Comparison of ENCODE assay signal across 1 cellular context in the genomic region with DNA sequence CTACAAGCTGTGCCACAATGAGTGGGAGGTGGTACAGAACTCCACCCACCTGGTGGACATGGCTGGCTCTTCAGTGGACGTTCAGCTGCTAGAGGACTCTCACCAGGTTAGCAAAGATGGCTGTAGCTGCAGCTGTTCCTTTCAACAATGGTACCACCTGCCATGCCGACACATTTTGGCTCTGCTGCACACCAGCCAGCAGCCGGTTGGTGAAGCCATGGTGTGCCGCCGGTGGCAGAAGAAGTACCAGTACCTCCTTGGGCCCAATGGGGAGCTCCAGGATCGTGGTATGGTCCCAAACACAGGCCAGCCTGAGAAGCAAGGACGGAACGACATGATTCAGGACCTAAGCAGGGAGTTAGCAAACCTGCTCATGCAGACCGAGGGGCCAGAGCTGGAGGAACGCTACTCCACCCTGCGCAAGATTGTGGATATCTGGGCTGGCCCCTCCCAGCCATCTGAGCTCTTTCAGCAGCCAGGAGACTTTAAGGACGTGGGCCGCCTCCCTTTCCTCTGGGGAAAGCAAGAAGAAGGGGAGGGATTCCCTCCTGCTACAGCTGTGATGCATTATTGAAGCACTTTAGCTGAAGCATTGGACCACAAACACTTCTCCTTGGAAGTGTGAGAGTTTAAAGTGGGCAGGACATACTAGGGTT.
A peak's percentile ranks its signal among the peaks of the same experiment; 100 is the strongest.
TF ChIP-seq lines count a peak whose summit lies in the region.

No MANE protein-coding gene starts in this region.

TF ChIP-seq in K562, 482 proteins besides CTCF, POLR2A, EP300 and RAD21 (continues in another document):
- no peak for TF ChIP-seq STAT5A (IDR thresholded peaks at IDR 0.05; ENCODE audit: borderline replicate concordance, low read length)
- no peak for TF ChIP-seq ESRRB (CRISPR knock-in tag; IDR thresholded peaks at IDR 0.05; ENCODE audit: borderline replicate concordance)
- TF ChIP-seq FOS (IDR thresholded peaks at IDR 0.05; ENCODE audit: extremely low read depth, insufficient read length), result no peak
- TF ChIP-seq ZNF324 (CRISPR knock-in tag; IDR thresholded peaks at IDR 0.05), result no peak
- no peak for TF ChIP-seq ATF1 (CRISPR knock-in tag; IDR thresholded peaks at IDR 0.05)
- peak; percentile 12; the same call in 1 of the 2 replicates for TF ChIP-seq ATF1 (tag; IDR thresholded peaks at IDR 0.05)
- TF ChIP-seq, protein P1, sequence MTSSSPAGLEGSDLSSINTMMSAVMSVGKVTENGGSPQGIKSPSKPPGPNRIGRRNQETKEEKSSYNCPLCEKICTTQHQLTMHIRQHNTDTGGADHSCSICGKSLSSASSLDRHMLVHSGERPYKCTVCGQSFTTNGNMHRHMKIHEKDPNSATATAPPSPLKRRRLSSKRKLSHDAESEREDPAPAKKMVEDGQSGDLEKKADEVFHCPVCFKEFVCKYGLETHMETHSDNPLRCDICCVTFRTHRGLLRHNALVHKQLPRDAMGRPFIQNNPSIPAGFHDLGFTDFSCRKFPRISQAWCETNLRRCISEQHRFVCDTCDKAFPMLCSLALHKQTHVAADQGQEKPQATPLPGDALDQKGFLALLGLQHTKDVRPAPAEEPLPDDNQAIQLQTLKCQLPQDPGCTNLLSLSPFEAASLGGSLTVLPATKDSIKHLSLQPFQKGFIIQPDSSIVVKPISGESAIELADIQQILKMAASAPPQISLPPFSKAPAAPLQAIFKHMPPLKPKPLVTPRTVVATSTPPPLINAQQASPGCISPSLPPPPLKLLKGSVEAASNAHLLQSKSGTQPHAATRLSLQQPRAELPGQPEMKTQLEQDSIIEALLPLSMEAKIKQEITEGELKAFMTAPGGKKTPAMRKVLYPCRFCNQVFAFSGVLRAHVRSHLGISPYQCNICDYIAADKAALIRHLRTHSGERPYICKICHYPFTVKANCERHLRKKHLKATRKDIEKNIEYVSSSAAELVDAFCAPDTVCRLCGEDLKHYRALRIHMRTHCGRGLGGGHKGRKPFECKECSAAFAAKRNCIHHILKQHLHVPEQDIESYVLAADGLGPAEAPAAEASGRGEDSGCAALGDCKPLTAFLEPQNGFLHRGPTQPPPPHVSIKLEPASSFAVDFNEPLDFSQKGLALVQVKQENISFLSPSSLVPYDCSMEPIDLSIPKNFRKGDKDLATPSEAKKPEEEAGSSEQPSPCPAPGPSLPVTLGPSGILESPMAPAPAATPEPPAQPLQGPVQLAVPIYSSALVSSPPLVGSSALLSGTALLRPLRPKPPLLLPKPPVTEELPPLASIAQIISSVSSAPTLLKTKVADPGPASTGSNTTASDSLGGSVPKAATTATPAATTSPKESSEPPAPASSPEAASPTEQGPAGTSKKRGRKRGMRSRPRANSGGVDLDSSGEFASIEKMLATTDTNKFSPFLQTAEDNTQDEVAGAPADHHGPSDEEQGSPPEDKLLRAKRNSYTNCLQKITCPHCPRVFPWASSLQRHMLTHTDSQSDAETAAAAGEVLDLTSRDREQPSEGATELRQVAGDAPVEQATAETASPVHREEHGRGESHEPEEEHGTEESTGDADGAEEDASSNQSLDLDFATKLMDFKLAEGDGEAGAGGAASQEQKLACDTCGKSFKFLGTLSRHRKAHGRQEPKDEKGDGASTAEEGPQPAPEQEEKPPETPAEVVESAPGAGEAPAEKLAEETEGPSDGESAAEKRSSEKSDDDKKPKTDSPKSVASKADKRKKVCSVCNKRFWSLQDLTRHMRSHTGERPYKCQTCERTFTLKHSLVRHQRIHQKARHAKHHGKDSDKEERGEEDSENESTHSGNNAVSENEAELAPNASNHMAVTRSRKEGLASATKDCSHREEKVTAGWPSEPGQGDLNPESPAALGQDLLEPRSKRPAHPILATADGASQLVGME (CRISPR knock-in tag; IDR thresholded peaks at IDR 0.05), result 0 out of 2 replicates have a peak, but pooled peaks have one; percentile 30
- TF ChIP-seq NRF1 (conservative IDR thresholded peaks at IDR 0.05 in 1 of 2, IDR thresholded peaks at IDR 0.05 in 1 of 2), result peak; percentile 87 to 89
- no peak for TF ChIP-seq CHD1 (IDR thresholded peaks at IDR 0.05; ENCODE audit: low read length)
- TF ChIP-seq SAFB2 (IDR thresholded peaks at IDR 0.05; ENCODE audit: borderline replicate concordance, low read depth, low read length, severe bottlenecking), result no peak
- no peak for TF ChIP-seq CREBBP (IDR thresholded peaks at IDR 0.05; ENCODE audit: low read depth, low read length)
- peak; percentile 25; the same call in 1 of the 2 replicates for TF ChIP-seq XRCC5 (IDR thresholded peaks at IDR 0.05; ENCODE audit: low read depth, low read length)
- peak; percentile 52 for TF ChIP-seq CXXC5 (CRISPR knock-in tag; IDR thresholded peaks at IDR 0.05)
- TF ChIP-seq SMARCA4 (IDR thresholded peaks at IDR 0.05), result 0 out of 2 replicates have a peak, but pooled peaks have one; percentile 15
- TF ChIP-seq TCF3 (CRISPR knock-in tag; IDR thresholded peaks at IDR 0.05), result peak; percentile 40
- peak; percentile 13; the same call in 1 of the 2 replicates for TF ChIP-seq RB1 (IDR thresholded peaks at IDR 0.05; ENCODE audit: low read depth)
- TF ChIP-seq U2AF2 (optimal IDR thresholded peaks at IDR 0.05; ENCODE audit: low read depth, low read length), result no peak
- peak; percentile 45 for TF ChIP-seq HNRNPLL (IDR thresholded peaks at IDR 0.05; ENCODE audit: low read depth, low read length, poor library complexity, severe bottlenecking)
- TF ChIP-seq, protein P2, sequence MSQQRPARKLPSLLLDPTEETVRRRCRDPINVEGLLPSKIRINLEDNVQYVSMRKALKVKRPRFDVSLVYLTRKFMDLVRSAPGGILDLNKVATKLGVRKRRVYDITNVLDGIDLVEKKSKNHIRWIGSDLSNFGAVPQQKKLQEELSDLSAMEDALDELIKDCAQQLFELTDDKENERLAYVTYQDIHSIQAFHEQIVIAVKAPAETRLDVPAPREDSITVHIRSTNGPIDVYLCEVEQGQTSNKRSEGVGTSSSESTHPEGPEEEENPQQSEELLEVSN (IDR thresholded peaks at IDR 0.05; ENCODE audit: borderline replicate concordance in 1 of 2, extremely low read depth in 1 of 2, insufficient read depth in 1 of 2, insufficient read length in 1 of 2, low read depth in 1 of 2, low read length in 1 of 2, poor library complexity in 1 of 2, severe bottlenecking in 1 of 2), result no peak
- TF ChIP-seq ZSCAN32 (CRISPR knock-in tag; IDR thresholded peaks at IDR 0.05), result no peak
- TF ChIP-seq, protein P3, sequence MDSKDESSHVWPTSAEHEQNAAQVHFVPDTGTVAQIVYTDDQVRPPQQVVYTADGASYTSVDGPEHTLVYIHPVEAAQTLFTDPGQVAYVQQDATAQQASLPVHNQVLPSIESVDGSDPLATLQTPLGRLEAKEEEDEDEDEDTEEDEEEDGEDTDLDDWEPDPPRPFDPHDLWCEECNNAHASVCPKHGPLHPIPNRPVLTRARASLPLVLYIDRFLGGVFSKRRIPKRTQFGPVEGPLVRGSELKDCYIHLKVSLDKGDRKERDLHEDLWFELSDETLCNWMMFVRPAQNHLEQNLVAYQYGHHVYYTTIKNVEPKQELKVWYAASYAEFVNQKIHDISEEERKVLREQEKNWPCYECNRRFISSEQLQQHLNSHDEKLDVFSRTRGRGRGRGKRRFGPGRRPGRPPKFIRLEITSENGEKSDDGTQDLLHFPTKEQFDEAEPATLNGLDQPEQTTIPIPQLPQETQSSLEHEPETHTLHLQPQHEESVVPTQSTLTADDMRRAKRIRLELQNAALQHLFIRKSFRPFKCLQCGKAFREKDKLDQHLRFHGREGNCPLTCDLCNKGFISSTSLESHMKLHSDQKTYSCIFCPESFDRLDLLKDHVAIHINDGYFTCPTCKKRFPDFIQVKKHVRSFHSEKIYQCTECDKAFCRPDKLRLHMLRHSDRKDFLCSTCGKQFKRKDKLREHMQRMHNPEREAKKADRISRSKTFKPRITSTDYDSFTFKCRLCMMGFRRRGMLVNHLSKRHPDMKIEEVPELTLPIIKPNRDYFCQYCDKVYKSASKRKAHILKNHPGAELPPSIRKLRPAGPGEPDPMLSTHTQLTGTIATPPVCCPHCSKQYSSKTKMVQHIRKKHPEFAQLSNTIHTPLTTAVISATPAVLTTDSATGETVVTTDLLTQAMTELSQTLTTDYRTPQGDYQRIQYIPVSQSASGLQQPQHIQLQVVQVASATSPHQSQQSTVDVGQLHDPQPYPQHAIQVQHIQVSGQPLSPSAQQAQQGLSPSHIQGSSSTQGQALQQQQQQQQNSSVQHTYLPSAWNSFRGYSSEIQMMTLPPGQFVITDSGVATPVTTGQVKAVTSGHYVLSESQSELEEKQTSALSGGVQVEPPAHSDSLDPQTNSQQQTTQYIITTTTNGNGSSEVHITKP (IDR thresholded peaks at IDR 0.05; ENCODE audit: partially characterized antibody), result peak; percentile 45
- TF ChIP-seq, protein P4, sequence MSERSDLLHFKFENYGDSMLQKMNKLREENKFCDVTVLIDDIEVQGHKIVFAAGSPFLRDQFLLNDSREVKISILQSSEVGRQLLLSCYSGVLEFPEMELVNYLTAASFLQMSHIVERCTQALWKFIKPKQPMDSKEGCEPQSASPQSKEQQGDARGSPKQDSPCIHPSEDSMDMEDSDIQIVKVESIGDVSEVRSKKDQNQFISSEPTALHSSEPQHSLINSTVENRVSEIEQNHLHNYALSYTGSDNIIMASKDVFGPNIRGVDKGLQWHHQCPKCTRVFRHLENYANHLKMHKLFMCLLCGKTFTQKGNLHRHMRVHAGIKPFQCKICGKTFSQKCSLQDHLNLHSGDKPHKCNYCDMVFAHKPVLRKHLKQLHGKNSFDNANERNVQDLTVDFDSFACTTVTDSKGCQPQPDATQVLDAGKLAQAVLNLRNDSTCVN (CRISPR knock-in tag; IDR thresholded peaks at IDR 0.05), result no peak
- TF ChIP-seq ZNF143 (CRISPR knock-in tag; IDR thresholded peaks at IDR 0.05), result peak; percentile 37; the same call in 1 of the 2 replicates
- no peak for TF ChIP-seq BRD9 (IDR thresholded peaks at IDR 0.05; ENCODE audit: low read depth, partially characterized antibody)
- TF ChIP-seq THRAP3 (IDR thresholded peaks at IDR 0.05; ENCODE audit: borderline replicate concordance), result no peak
- TF ChIP-seq ETS2 (tag; IDR thresholded peaks at IDR 0.05; ENCODE audit: borderline replicate concordance, poor library complexity, severe bottlenecking), result no peak
- TF ChIP-seq KLF1 (tag; IDR thresholded peaks at IDR 0.05), result peak; percentile 62; the same call in 1 of the 2 replicates
- TF ChIP-seq KDM1A (IDR thresholded peaks at IDR 0.05), result no peak
- TF ChIP-seq, protein P5, sequence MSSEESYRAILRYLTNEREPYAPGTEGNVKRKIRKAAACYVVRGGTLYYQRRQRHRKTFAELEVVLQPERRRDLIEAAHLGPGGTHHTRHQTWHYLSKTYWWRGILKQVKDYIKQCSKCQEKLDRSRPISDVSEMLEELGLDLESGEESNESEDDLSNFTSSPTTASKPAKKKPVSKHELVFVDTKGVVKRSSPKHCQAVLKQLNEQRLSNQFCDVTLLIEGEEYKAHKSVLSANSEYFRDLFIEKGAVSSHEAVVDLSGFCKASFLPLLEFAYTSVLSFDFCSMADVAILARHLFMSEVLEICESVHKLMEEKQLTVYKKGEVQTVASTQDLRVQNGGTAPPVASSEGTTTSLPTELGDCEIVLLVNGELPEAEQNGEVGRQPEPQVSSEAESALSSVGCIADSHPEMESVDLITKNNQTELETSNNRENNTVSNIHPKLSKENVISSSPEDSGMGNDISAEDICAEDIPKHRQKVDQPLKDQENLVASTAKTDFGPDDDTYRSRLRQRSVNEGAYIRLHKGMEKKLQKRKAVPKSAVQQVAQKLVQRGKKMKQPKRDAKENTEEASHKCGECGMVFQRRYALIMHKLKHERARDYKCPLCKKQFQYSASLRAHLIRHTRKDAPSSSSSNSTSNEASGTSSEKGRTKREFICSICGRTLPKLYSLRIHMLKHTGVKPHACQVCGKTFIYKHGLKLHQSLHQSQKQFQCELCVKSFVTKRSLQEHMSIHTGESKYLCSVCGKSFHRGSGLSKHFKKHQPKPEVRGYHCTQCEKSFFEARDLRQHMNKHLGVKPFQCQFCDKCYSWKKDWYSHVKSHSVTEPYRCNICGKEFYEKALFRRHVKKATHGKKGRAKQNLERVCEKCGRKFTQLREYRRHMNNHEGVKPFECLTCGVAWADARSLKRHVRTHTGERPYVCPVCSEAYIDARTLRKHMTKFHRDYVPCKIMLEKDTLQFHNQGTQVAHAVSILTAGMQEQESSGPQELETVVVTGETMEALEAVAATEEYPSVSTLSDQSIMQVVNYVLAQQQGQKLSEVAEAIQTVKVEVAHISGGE (CRISPR knock-in tag; IDR thresholded peaks at IDR 0.05), result no peak
- no peak for TF ChIP-seq LEF1 (IDR thresholded peaks at IDR 0.05)
- TF ChIP-seq, protein P6, sequence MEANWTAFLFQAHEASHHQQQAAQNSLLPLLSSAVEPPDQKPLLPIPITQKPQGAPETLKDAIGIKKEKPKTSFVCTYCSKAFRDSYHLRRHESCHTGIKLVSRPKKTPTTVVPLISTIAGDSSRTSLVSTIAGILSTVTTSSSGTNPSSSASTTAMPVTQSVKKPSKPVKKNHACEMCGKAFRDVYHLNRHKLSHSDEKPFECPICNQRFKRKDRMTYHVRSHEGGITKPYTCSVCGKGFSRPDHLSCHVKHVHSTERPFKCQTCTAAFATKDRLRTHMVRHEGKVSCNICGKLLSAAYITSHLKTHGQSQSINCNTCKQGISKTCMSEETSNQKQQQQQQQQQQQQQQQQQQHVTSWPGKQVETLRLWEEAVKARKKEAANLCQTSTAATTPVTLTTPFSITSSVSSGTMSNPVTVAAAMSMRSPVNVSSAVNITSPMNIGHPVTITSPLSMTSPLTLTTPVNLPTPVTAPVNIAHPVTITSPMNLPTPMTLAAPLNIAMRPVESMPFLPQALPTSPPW (CRISPR knock-in tag; IDR thresholded peaks at IDR 0.05), result peak; percentile 63
- no peak for TF ChIP-seq SETDB1 (IDR thresholded peaks at IDR 0.05; ENCODE audit: low read length)
- TF ChIP-seq CTBP1 (IDR thresholded peaks at IDR 0.05; ENCODE audit: borderline replicate concordance), result peak; percentile 54; the same call in 1 of the 2 replicates
- no peak for TF ChIP-seq CBX3 (IDR thresholded peaks at IDR 0.05; ENCODE audit: borderline replicate concordance in 1 of 2, low read length in 2 of 2)
- no peak for TF ChIP-seq THAP12 (CRISPR knock-in tag; IDR thresholded peaks at IDR 0.05)
- TF ChIP-seq MEIS2 (IDR thresholded peaks at IDR 0.05; ENCODE audit: partially characterized antibody), result peak; percentile 20
- no peak for TF ChIP-seq NR4A1 (CRISPR knock-in tag; IDR thresholded peaks at IDR 0.05)
- TF ChIP-seq NR4A1 (tag; IDR thresholded peaks at IDR 0.05), result 0 out of 2 replicates have a peak, but pooled peaks have one; percentile 54
- TF ChIP-seq CBX2 (IDR thresholded peaks at IDR 0.05; ENCODE audit: insufficient read depth, low read length, poor library complexity, severe bottlenecking), result no peak
- TF ChIP-seq SRF (CRISPR knock-in tag; IDR thresholded peaks at IDR 0.05), result peak in 1 of 2 experiments; percentile 84; a peak in 1 of 4 replicates
